ENCODE assay signal across 27 cellular contexts in the genomic region with DNA sequence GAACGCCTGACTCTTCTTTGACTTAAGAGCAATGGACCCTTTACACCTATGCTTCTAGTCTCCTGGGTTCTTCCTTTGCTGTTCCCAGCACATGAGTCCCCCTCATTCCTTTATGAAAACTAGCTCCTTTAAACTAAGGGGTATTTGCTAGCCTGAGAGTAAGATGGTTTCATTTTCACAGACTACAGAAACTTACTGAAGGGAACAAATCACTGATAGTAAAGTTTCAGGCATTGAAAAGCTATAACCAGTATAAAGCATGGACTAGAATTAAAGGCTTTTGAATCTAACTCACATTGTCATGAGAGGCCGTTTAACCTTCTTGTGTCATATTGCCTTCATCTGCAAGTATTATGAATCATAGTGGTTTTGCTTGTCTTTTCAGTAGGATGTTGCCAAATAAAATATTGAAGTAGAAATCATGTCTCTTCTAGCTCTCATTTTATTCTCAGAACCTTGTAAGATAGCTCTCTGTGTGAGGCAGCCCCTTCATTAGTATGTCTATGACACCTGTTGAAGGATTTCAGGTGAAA.
"Had no signal": no experiment of that assay in that cellular context is flagged by ENCODE, and none has a peak within 500 bp of the region (broad histone marks: within the 10 kb centered on the region; RNA-seq: fewer than 3 reads in every experiment).

No MANE protein-coding gene starts in this region.

- H3K4me3 ChIP-seq: left ventricle myocardium inferior, lung, mucosa of descending colon, pancreas, prostate gland, skin epidermis, stomach, testis, thyroid gland, transverse colon, upper lobe of left lung, vagina had no signal

- ATAC-seq: mucosa of descending colon; naive thymus-derived CD4-positive, alpha-beta T cell; natural killer cell treated with Interleukin-12 subunit alpha and Interleukin-12 subunit beta and Interleukin-15 and Interleukin-18, amount 100 ng/mL, for 72 hours; pancreas; right cardiac atrium; sciatic nerve; stimulated activated naive B cell treated with anti-CD40 and anti-IgM and Interleukin-4, amounts not matched to agents 10 μg/mL and 1 μg/mL and 100 μg/mL, for 72 hours; stimulated activated naive CD8-positive, alpha-beta T cell treated with anti-CD3 and anti-CD28 coated beads, Interleukin-15, Interleukin-2, amounts not matched to agents 100 U/mL and 50 U/mL, for 24 hours had no signal

- H3K9me3 ChIP-seq: left ventricle myocardium inferior, mucosa of descending colon, pancreas, prostate gland, stomach, testis, thyroid gland, transverse colon, upper lobe of left lung, vagina had no signal

- DNase-seq: immature natural killer cell; islet precursor cell; left ventricle myocardium inferior; midbrain; mucosa of descending colon; naive thymus-derived CD4-positive, alpha-beta T cell; pancreas; posterior cingulate gyrus; retina; right cardiac atrium; stimulated activated CD4-positive, alpha-beta T cell treated with anti-CD3 and anti-CD28 coated beads, Interleukin-12 subunit alpha, Interleukin-12 subunit beta, amount 100 ng/mL, for 4 hours; stimulated activated CD4-positive, alpha-beta T cell treated with anti-CD3 and anti-CD28 coated beads, Interleukin-15, amount 100 ng/mL, for 24 hours; stimulated activated CD4-positive, alpha-beta T cell treated with anti-CD3 and anti-CD28 coated beads, Interleukin-2, amount 100 ng/mL, for 24 hours; stimulated activated CD4-positive, alpha-beta T cell treated with anti-CD3 and anti-CD28 coated beads, Interleukin-4, amount 100 ng/mL, for 1 hour; stimulated activated naive B cell treated with anti-CD40 and anti-IgM and Interleukin-4, amounts not matched to agents 10 μg/mL and 1 μg/mL and 100 μg/mL, for 72 hours; stimulated activated naive CD8-positive, alpha-beta T cell treated with anti-CD3 and anti-CD28 coated beads, Interleukin-15, Interleukin-2, amounts not matched to agents 100 U/mL and 50 U/mL, for 24 hours; stomach; testis; thyroid gland; transverse colon; upper lobe of left lung had no signal

- H3K4me1 ChIP-seq: left ventricle myocardium inferior, pancreas, prostate gland, stomach, testis, thyroid gland, transverse colon, upper lobe of left lung, vagina had no signal

- H3K27me3 ChIP-seq: pancreas, stomach, testis, thyroid gland, transverse colon, upper lobe of left lung, vagina had no signal

- H3K27ac ChIP-seq: left ventricle myocardium inferior, pancreas, prostate gland, skin epidermis, stomach, testis, thyroid gland, transverse colon, upper lobe of left lung, vagina had no signal

- H3K36me3 ChIP-seq: left ventricle myocardium inferior, pancreas, prostate gland, stomach, thyroid gland, transverse colon, upper lobe of left lung, vagina had no signal
